Comparison of ENCODE assay signal across 26 cellular contexts in the genomic region with DNA sequence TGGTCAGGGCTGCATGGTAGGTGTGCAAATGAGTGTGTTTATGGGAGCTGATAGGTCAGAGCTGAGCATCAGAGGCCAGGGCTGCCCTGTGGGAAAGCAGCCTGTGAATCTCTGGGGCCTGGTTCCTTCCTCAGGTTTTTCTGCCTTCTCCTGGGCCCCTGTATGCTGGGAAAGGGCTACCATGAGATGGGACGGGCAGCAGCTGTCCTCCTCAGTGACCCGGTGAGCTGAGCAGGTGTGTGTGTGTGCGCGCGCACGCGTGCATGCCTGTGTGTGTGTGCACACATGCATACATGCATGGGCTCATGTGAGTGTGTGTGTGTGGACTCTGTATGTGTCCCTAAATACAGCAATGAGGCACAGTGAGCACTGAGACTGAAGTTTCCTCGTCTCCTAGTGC. TPM values are rescaled to one million over a fixed set of nuclear protein-coding genes. Genes with fewer than 3 reads are reported as not detected.
"Had no signal": no experiment of that assay in that cellular context is flagged by ENCODE, and none has a peak within 500 bp of the region (broad histone marks: within the 10 kb centered on the region; RNA-seq: fewer than 3 reads in every experiment).

No MANE protein-coding gene starts in this region.

- FAIRE-seq: RCC 7860 had no signal

- H3K4me3 ChIP-seq: MG63, SJSA1, SK-N-MC had no signal

- H3K27me3 ChIP-seq: MG63, SJSA1 had no signal

- H3K9me3 ChIP-seq: MG63, SJSA1 had no signal

- DNase-seq: IMR-90, Karpas-422, KG1, MG63, NCI-H1092, NCI-H1105 treated with DMSO at 0.1 percent for 48 hours, NCI-H1417 treated with DMSO at 0.1 percent for 48 hours, NCI-H146, NCI-H187, NCI-H2029, NCI-H2081 treated with DMSO at 0.1 percent for 48 hours, NCI-H2171, NCI-H226, NCI-H446, NCI-H510A, NCI-H524 treated with DMSO at 0.1 percent for 48 hours, NCI-H69, NCI-H774, Right ventricle myocardium superior, RPMI8226, SIG-M5 had no signal

- H3K27ac ChIP-seq: SJSA1, SK-N-MC had no signal

- H3K36me3 ChIP-seq: MG63, SJSA1 had no signal

RNA-seq across cellular contexts. Expression of a gene that starts 2.3 kb away (rescaled TPM):
- total RNA-seq: HepG2, HT1080, IMR-90, Right ventricle myocardium superior, SJSA1 had no signal
- polyA plus RNA-seq: HepG2, IMR-90 had no signal
